Comparison of ENCODE assay signal across 8 cellular contexts in the genomic region with DNA sequence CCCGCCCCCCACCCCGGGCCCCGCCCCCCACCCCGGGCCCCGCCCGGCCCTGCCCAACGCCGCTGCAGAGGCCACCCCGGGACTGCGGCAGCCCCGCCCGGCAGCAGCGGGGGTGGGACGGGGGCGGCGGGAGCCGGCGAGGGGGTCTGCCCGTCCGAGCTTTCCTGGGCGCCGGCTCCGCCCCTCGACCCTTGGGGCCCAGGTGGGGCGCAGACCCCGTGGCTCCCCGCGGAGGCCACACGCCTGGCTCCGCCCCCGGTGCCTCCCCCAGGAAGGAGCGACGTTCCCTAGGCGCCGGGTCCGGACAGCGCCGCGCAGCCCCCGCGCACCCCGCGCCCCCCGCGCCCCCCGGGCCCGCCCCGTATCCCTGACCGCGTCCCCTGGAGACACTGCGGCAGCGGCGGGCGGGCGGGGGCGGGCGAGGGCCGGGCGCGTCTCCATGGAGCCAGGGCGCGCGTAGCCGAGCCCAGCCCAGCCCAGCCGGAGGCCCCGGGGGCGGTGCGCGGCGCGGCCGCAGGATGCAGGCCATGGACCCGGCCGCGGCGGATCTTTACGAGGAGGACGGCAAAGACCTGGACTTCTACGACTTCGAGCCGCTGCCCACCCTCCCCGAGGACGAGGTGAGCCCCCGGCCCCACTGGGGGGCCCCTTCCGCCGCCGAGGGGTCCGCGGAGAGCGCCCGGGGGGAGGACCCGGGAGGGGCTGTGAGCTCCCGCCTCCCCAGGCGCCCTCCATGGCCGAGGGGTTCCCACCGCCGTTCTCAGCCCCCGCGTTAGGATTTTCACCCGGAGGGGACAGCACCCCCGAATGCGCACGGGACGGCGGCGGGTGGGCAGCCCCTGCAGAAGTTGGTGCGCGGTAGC. TPM values are rescaled to one million over a fixed set of nuclear protein-coding genes. Genes with fewer than 3 reads are reported as not detected.
A peak's percentile ranks its signal among the peaks of the same experiment; 100 is the strongest.
DNase-seq lines count a peak whose midpoint lies in the region; ATAC-seq and TF ChIP-seq lines count a peak whose summit lies in the region.

KNDC1 (plus strand) TSS at position 270 of the 863 bp plus-strand sequence; CDS start at position 519, 249 bp downstream.

- H3K4me1 ChIP-seq in HUES64 (ENCODE audit: insufficient read depth, low read length) (peaks cover 10% of the 10 kb centered on the region; the same call in 1 of the 2 replicates), liver (ENCODE audit: control insufficient read depth in 4 of 4, insufficient read depth in 4 of 4, low read length in 3 of 4) (peaks cover 0 to 28% (median 21%) of the 10 kb centered on the region in 4 donors), tibial artery (peaks cover 0 to 25% (median 18%) of the 10 kb centered on the region in 4 donors)

- H3K27me3 ChIP-seq in HUES64 (ENCODE audit: insufficient read depth, low read length): peaks cover 9% of the 10 kb centered on the region
- no peaks in the 10 kb centered on the region for H3K27me3 ChIP-seq in liver (ENCODE audit: control insufficient read depth in 4 of 4, insufficient read depth in 4 of 4, low read length in 3 of 4)
- H3K27me3 ChIP-seq in tibial artery: peaks cover 0 to 71% of the 10 kb centered on the region in 2 donors

- TF ChIP-seq CTCF in C4-2B (conservative IDR thresholded peaks at IDR 0.05) (no peak), choroid plexus epithelial cell (conservative IDR thresholded peaks at IDR 0.05; ENCODE audit: low read depth, low read length) (no peak), liver (IDR thresholded peaks at IDR 0.05; ENCODE audit: low read depth, low read length, missing input control) (no peak), tibial artery (IDR thresholded peaks at IDR 0.05) (no peak)

- H3K9me3 ChIP-seq in HUES64 (ENCODE audit: insufficient read depth, low read depth, low read length) (no peaks in the 10 kb centered on the region), liver (ENCODE audit: control insufficient read depth in 4 of 4, low read length in 3 of 4) (no peaks in the 10 kb centered on the region), tibial artery (no peaks in the 10 kb centered on the region)

- no peak for ATAC-seq in GM19035 (IDR thresholded peaks at IDR 0.05; ENCODE audit: unreplicated experiment)
- ATAC-seq in GM21367 (IDR thresholded peaks at IDR 0.05; ENCODE audit: unreplicated experiment): no peak

- peak within 1 kb of the TSS; percentile 71 for H3K4me3 ChIP-seq in HUES64 (ENCODE audit: low read length)
- H3K4me3 ChIP-seq in choroid plexus epithelial cell (ENCODE audit: low read depth, low read length): peak within 1 kb of the TSS; percentile 41
- H3K4me3 ChIP-seq in liver (ENCODE audit: low read depth in 1 of 3, low read length in 3 of 3): peak within 1 kb of the TSS; percentile 63 to 79 (median 68)
- peak within 1 kb of the TSS; percentile 42 to 46 for H3K4me3 ChIP-seq in tibial artery

- intact Hi-C loops in tibial artery (cut with DNase I; ENCODE audit: low total_unique reads): no loop called here

- H3K36me3 ChIP-seq in HUES64 (ENCODE audit: insufficient read depth, low read length): no peaks in the 10 kb centered on the region
- no peaks in the 10 kb centered on the region for H3K36me3 ChIP-seq in liver (ENCODE audit: control insufficient read depth in 4 of 4, insufficient read depth in 3 of 4, low read depth in 1 of 4, low read length in 3 of 4)
- H3K36me3 ChIP-seq in tibial artery: no peaks in the 10 kb centered on the region

- DNase-seq in choroid plexus epithelial cell (ENCODE audit: low read depth): peak; percentile 21
- peak in 1 of 2 donors; percentile 51 for DNase-seq in tibial artery
- DNase-seq in occipital lobe (lab: John Stamatoyannopoulos, UW): no peak

- H3K27ac ChIP-seq in C4-2B (peak within 1 kb of the TSS; percentile 6; the same call in 1 of the 2 replicates), HUES64 (ENCODE audit: low read depth, low read length) (no peak within 1 kb of the TSS), liver (ENCODE audit: low read depth in 1 of 2, low read length in 2 of 2) (no peak within 1 kb of the TSS), tibial artery (no peak within 1 kb of the TSS)

- peak within 1 kb of the TSS; percentile 61 for H3K9ac ChIP-seq in HUES64 (ENCODE audit: low read depth, low read length)
- H3K9ac ChIP-seq in liver (ENCODE audit: low read depth in 1 of 2, low read length in 2 of 2): no peak within 1 kb of the TSS

- under 1% methylated on average over 106 of the region's 108 CpGs for WGBS in HUES64
- WGBS in liver: 2% methylated on average over 108 of the region's 108 CpGs

- no peak for TF ChIP-seq RAD21 in liver (IDR thresholded peaks at IDR 0.05)

TF ChIP-seq in liver, 16 proteins besides CTCF, POLR2A, EP300 and RAD21:
- TF ChIP-seq MAX (IDR thresholded peaks at IDR 0.05) (no peak), NR2F2 (IDR thresholded peaks at IDR 0.05) (no peak), TAF1 (conservative IDR thresholded peaks at IDR 0.05) (no peak), SP1 (IDR thresholded peaks at IDR 0.05) (no peak), GABPA (IDR thresholded peaks at IDR 0.05 in 1 of 2, conservative IDR thresholded peaks at IDR 0.05 in 1 of 2) (no peak), RXRA (IDR thresholded peaks at IDR 0.05) (no peak), HNF4A (conservative IDR thresholded peaks at IDR 0.05) (no peak), FOXA2 (IDR thresholded peaks at IDR 0.05) (no peak), JUND (IDR thresholded peaks at IDR 0.05) (no peak), HNF4G (IDR thresholded peaks at IDR 0.05) (no peak), ATF3 (IDR thresholded peaks at IDR 0.05) (no peak), YY1 (IDR thresholded peaks at IDR 0.05) (no peak), FOXA1 (IDR thresholded peaks at IDR 0.05) (no peak), EGR1 (IDR thresholded peaks at IDR 0.05; ENCODE audit: low read depth in 2 of 2) (no peak)
- TF ChIP-seq, protein P1, sequence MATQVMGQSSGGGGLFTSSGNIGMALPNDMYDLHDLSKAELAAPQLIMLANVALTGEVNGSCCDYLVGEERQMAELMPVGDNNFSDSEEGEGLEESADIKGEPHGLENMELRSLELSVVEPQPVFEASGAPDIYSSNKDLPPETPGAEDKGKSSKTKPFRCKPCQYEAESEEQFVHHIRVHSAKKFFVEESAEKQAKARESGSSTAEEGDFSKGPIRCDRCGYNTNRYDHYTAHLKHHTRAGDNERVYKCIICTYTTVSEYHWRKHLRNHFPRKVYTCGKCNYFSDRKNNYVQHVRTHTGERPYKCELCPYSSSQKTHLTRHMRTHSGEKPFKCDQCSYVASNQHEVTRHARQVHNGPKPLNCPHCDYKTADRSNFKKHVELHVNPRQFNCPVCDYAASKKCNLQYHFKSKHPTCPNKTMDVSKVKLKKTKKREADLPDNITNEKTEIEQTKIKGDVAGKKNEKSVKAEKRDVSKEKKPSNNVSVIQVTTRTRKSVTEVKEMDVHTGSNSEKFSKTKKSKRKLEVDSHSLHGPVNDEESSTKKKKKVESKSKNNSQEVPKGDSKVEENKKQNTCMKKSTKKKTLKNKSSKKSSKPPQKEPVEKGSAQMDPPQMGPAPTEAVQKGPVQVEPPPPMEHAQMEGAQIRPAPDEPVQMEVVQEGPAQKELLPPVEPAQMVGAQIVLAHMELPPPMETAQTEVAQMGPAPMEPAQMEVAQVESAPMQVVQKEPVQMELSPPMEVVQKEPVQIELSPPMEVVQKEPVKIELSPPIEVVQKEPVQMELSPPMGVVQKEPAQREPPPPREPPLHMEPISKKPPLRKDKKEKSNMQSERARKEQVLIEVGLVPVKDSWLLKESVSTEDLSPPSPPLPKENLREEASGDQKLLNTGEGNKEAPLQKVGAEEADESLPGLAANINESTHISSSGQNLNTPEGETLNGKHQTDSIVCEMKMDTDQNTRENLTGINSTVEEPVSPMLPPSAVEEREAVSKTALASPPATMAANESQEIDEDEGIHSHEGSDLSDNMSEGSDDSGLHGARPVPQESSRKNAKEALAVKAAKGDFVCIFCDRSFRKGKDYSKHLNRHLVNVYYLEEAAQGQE (IDR thresholded peaks at IDR 0.05): no peak
- TF ChIP-seq, protein P2, sequence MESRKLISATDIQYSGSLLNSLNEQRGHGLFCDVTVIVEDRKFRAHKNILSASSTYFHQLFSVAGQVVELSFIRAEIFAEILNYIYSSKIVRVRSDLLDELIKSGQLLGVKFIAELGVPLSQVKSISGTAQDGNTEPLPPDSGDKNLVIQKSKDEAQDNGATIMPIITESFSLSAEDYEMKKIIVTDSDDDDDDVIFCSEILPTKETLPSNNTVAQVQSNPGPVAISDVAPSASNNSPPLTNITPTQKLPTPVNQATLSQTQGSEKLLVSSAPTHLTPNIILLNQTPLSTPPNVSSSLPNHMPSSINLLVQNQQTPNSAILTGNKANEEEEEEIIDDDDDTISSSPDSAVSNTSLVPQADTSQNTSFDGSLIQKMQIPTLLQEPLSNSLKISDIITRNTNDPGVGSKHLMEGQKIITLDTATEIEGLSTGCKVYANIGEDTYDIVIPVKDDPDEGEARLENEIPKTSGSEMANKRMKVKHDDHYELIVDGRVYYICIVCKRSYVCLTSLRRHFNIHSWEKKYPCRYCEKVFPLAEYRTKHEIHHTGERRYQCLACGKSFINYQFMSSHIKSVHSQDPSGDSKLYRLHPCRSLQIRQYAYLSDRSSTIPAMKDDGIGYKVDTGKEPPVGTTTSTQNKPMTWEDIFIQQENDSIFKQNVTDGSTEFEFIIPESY (IDR thresholded peaks at IDR 0.05): no peak

RNA-seq across cellular contexts. Expression of gene KNDC1, which starts in this region (rescaled TPM):
- 5.4 TPM for polyA plus RNA-seq in HUES64 (2013, experiment 1 of 2)
- polyA plus RNA-seq in HUES64 (2013, experiment 2 of 2): 6.3 TPM
- 1 to 10 TPM in 1 of 2 donors, under 1 TPM in 1; 0.61 to 8.0 TPM for total RNA-seq in liver
- 10 to 100 TPM in 1 of 2 donors, under 1 TPM in 1; 0.53 to 12.9 TPM for polyA plus RNA-seq in liver
- 5.9 TPM for total RNA-seq in occipital lobe
